ENCODE assay signal across 8 cellular contexts in the genomic region with DNA sequence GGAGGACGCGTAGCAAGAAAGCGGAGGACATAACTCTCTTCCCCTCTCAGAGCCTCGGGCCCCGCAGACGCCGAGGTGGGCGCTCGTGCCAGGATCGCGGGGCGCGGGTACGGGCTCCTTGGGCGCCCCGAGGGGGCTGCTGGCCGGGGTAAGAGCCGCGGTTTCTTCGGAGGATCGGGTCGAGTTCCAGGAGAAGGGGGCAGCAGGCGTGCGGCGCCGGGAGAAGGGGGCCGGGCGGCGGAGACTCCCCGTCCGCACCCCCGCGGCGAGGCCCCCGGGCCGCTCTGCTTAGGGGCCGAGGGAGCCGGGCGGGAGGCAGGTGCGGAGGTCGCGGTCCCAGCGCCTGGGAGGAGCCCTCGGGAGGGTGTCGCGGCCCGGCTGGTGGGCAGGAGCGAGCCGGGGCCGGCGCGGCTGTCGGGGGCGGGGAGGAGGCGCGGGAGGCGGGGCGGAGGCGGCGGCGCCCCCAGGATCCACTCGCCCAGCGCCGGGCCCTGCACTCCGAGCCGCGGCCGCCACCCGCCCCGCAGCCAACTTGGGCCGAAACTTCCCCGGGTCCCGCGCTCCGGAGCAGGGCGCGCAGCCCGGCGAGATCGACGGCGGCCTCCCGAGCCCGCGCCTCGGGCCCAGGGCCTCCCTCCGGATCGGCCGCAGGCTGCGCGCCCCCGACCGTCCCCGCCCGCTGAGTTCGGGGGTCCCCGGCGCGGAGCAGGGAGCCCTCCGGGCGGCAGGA.
DNase-seq lines count a peak whose midpoint lies in the region; ATAC-seq lines count a peak whose summit lies in the region.

No MANE protein-coding gene starts in this region.

- H3K4me1 Mint-ChIP-seq in activated naive CD8-positive, alpha-beta T cell treated with anti-CD3 and anti-CD28 coated beads, Interleukin-2, amount 50 U/mL, for 24 hours = peaks cover 35% of the 10 kb centered on the region
- peaks cover 40% of the 10 kb centered on the region for H3K4me1 Mint-ChIP-seq in stimulated activated naive CD8-positive, alpha-beta T cell treated with anti-CD3 and anti-CD28 coated beads, Interleukin-15, Interleukin-2, amounts not matched to agents 100 ng/mL and 50 ng/mL, for 24 hours (ENCODE audit: low read depth)

- DNase-seq in ACHN = peak; percentile 47
- peak; percentile 90 for DNase-seq in H7
- no peak for DNase-seq in activated naive CD8-positive, alpha-beta T cell treated with anti-CD3 and anti-CD28 coated beads, Interleukin-2, amount 50 U/mL, for 24 hours
- DNase-seq in effector CD4-positive, alpha-beta T cell = no peak

- H3K27me3 Mint-ChIP-seq in activated naive CD8-positive, alpha-beta T cell treated with anti-CD3 and anti-CD28 coated beads, Interleukin-2, amount 50 U/mL, for 24 hours = peaks cover 73% of the 10 kb centered on the region
- peaks cover 73% of the 10 kb centered on the region for H3K27me3 Mint-ChIP-seq in stimulated activated naive CD8-positive, alpha-beta T cell treated with anti-CD3 and anti-CD28 coated beads, Interleukin-15, Interleukin-2, amounts not matched to agents 100 ng/mL and 50 ng/mL, for 24 hours

- no peak overlapping the region for H3K27ac Mint-ChIP-seq in activated naive CD8-positive, alpha-beta T cell treated with anti-CD3 and anti-CD28 coated beads, Interleukin-2, amount 50 U/mL, for 24 hours
- no peak overlapping the region for H3K27ac Mint-ChIP-seq in stimulated activated naive CD8-positive, alpha-beta T cell treated with anti-CD3 and anti-CD28 coated beads, Interleukin-15, Interleukin-2, amounts not matched to agents 100 ng/mL and 50 ng/mL, for 24 hours

- peaks cover 68% of the 10 kb centered on the region for H3K27me3 ChIP-seq in H7 (ENCODE audit: control insufficient read depth, insufficient read depth, low read length)

- ATAC-seq in activated naive CD8-positive, alpha-beta T cell treated with anti-CD3 and anti-CD28 coated beads, Interleukin-2, amount 50 U/mL, for 24 hours = no peak
- ATAC-seq in GM19395 (IDR thresholded peaks at IDR 0.05; ENCODE audit: unreplicated experiment) (no peak), GM18861 (IDR thresholded peaks at IDR 0.05; ENCODE audit: unreplicated experiment) (no peak)

- H3K9me3 ChIP-seq in iPS-18c (ENCODE audit: control insufficient read depth, insufficient read depth, low read length) = peaks cover 2% of the 10 kb centered on the region

- H3K4me3 ChIP-seq in H7 (ENCODE audit: insufficient read depth, low read depth, low read length) = peak overlapping the region; percentile 45
- H3K4me3 ChIP-seq in iPS-18c (ENCODE audit: insufficient read depth, low read depth, low read length) = peak overlapping the region; percentile 58

- peak overlapping the region; percentile 64 for H3K4me3 Mint-ChIP-seq in activated naive CD8-positive, alpha-beta T cell treated with anti-CD3 and anti-CD28 coated beads, Interleukin-2, amount 50 U/mL, for 24 hours
- peak overlapping the region; percentile 70 for H3K4me3 Mint-ChIP-seq in stimulated activated naive CD8-positive, alpha-beta T cell treated with anti-CD3 and anti-CD28 coated beads, Interleukin-15, Interleukin-2, amounts not matched to agents 100 ng/mL and 50 ng/mL, for 24 hours

- H3K36me3 Mint-ChIP-seq in activated naive CD8-positive, alpha-beta T cell treated with anti-CD3 and anti-CD28 coated beads, Interleukin-2, amount 50 U/mL, for 24 hours (ENCODE audit: low read depth) = no peaks in the 10 kb centered on the region
- H3K36me3 Mint-ChIP-seq in stimulated activated naive CD8-positive, alpha-beta T cell treated with anti-CD3 and anti-CD28 coated beads, Interleukin-15, Interleukin-2, amounts not matched to agents 100 ng/mL and 50 ng/mL, for 24 hours (ENCODE audit: low read depth) = no peaks in the 10 kb centered on the region

- H3K36me3 ChIP-seq in H7 (replicated peaks; ENCODE audit: control insufficient read depth, insufficient read depth, low read length) = no peaks in the 10 kb centered on the region

- in situ Hi-C loops in ACHN (cut with HindIII; ENCODE audit: low pct_ligation_motif_present, low pct_unique_long_range_greater_than_20kb, low sequenced_read_pairs) = no loop called here

- H3K9me3 Mint-ChIP-seq in activated naive CD8-positive, alpha-beta T cell treated with anti-CD3 and anti-CD28 coated beads, Interleukin-2, amount 50 U/mL, for 24 hours = no peaks in the 10 kb centered on the region
- no peaks in the 10 kb centered on the region for H3K9me3 Mint-ChIP-seq in stimulated activated naive CD8-positive, alpha-beta T cell treated with anti-CD3 and anti-CD28 coated beads, Interleukin-15, Interleukin-2, amounts not matched to agents 100 ng/mL and 50 ng/mL, for 24 hours

Comparison
In these comparisons a context has a peak if more than half of its experiments do, and no peak if none do; other contexts are left out.
1. DNase-seq: peak in ACHN (single experiment) and H7 (single experiment); none in activated naive CD8-positive, alpha-beta T cell treated with anti-CD3 and anti-CD28 coated beads, Interleukin-2, amount 50 U/mL, for 24 hours (single experiment) and effector CD4-positive, alpha-beta T cell (single experiment).